Comparison of ENCODE assay signal across 24 cellular contexts in the genomic region with DNA sequence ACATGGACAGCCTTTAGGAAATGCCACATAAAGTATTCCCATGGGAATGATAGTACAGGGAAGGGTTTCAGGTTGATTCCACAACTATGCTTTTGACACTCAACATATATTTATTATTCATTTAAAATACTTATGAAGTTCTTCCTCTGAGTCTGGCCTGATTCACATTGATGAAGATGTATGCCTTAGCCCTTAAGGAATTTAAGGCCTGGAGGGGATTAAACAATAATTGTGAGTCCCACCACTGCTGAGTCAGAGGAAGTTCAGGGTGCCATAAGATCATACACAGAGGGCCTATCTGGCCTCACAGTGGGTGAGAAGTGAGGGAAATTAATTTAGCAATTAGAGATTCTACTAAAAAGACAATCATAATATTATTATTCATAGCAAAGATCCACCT.
"Had no signal": no experiment of that assay in that cellular context is flagged by ENCODE, and none has a peak within 500 bp of the region (broad histone marks: within the 10 kb centered on the region; RNA-seq: fewer than 3 reads in every experiment).

No MANE protein-coding gene starts in this region.

- H3K4me2 ChIP-seq: hepatocyte had no signal

- H3K36me3 ChIP-seq: adrenal gland, esophagus muscularis mucosa, gastrocnemius medialis, spleen, suprapubic skin, tibial nerve had no signal

- H3K79me2 ChIP-seq: hepatocyte had no signal

- H3K4me3 ChIP-seq: adrenal gland, body of pancreas, esophagus muscularis mucosa, gastrocnemius medialis, hepatocyte, spleen, suprapubic skin, tibial nerve had no signal

- H3K4me1 ChIP-seq: adrenal gland, body of pancreas, esophagus muscularis mucosa, gastrocnemius medialis, spleen, suprapubic skin, tibial nerve had no signal

- DNase-seq: activated CD4-positive, alpha-beta T cell treated with anti-CD3 and anti-CD28 coated beads for 4 hours; activated CD4-positive, alpha-beta T cell treated with anti-CD3 and anti-CD28 coated beads, Interleukin-2, amount 50 U/mL, for 4 hours; activated CD8-positive, alpha-beta memory T cell treated with anti-CD3 and anti-CD28 coated beads for 24 hours; activated effector memory CD4-positive, alpha-beta T cell treated with Interleukin-2 at 50 U/mL for 16 hours; activated naive CD4-positive, alpha-beta T cell treated with Interleukin-2 at 50 U/mL for 16 hours; adrenal gland; aorta; body of pancreas; gastrocnemius medialis; glutamatergic neuron; islet precursor cell; left cardiac atrium; left ventricle myocardium superior; posterior cingulate gyrus; right cardiac atrium; spleen; stimulated activated naive CD4-positive, alpha-beta T cell had no signal

- H3K4me3 Mint-ChIP-seq: activated naive CD8-positive, alpha-beta T cell; nephron had no signal

- H3K36me3 Mint-ChIP-seq: activated naive CD8-positive, alpha-beta T cell had no signal

- H3K27ac ChIP-seq: adrenal gland, body of pancreas, esophagus muscularis mucosa, gastrocnemius medialis, hepatocyte, spleen, suprapubic skin, tibial nerve had no signal

- H3K27me3 ChIP-seq: adrenal gland, body of pancreas, esophagus muscularis mucosa, gastrocnemius medialis, spleen, tibial nerve had no signal

- ATAC-seq: body of pancreas, gastrocnemius medialis, left cardiac atrium, left ventricle myocardium superior, right cardiac atrium had no signal

- H2AFZ ChIP-seq: hepatocyte had no signal

- H3K27ac Mint-ChIP-seq: activated naive CD8-positive, alpha-beta T cell; nephron had no signal

- FAIRE-seq: endothelial cell of umbilical vein had no signal

- H3K27me3 Mint-ChIP-seq: activated naive CD8-positive, alpha-beta T cell had no signal

- H3K9me3 ChIP-seq: adrenal gland, body of pancreas, gastrocnemius medialis, suprapubic skin, tibial nerve had no signal
